14 cellular contexts compared by ENCODE assay signal in genomic region chr15:24823473-24823872, GRCh38.
DNase-seq lines count a peak whose midpoint lies in the region; ATAC-seq, FAIRE-seq and TF ChIP-seq lines count a peak whose summit lies in the region.
"Had no signal": no experiment of that assay in that cellular context is flagged by ENCODE, and none has a peak within 500 bp of the region (broad histone marks: within the 10 kb centered on the region; RNA-seq: fewer than 3 reads in every experiment).

No MANE protein-coding gene starts in this region.

- H3K27me3 ChIP-seq in astrocyte (ENCODE audit: insufficient read depth, low read length) (no peaks in the 10 kb centered on the region), hepatocyte (no peaks in the 10 kb centered on the region)
- H3K27me3 ChIP-seq: SJCRH30 had no signal

- H3K9me2 ChIP-seq in hepatocyte (replicated peaks; ENCODE audit: insufficient read depth), result no peaks in the 10 kb centered on the region

- H2AFZ ChIP-seq in astrocyte (ENCODE audit: low read depth, low read length), result no peak overlapping the region
- H2AFZ ChIP-seq in hepatocyte, result peak overlapping the region; percentile 64

- no peak overlapping the region for H3K9ac ChIP-seq in astrocyte (ENCODE audit: low read length)

- peak overlapping the region; percentile 54 for H3K4me2 ChIP-seq in astrocyte (ENCODE audit: low read length)
- H3K4me2 ChIP-seq in hepatocyte, result peak overlapping the region; percentile 69

- no peaks in the 10 kb centered on the region for H3K9me3 Mint-ChIP-seq in astrocyte (ENCODE audit: unreplicated experiment)
- peaks cover 16 to 25% of the 10 kb centered on the region in 2 donors for H3K9me3 Mint-ChIP-seq in stimulated activated naive CD8-positive, alpha-beta T cell treated with anti-CD3 and anti-CD28 coated beads, Interleukin-15, amount 100 ng/mL, for 72 hours

- H3K9me3 ChIP-seq in astrocyte (ENCODE audit: insufficient read depth, low read depth, low read length) (no peaks in the 10 kb centered on the region), hepatocyte (ENCODE audit: low read depth) (peaks cover 3% of the 10 kb centered on the region)
- H3K9me3 ChIP-seq: SJCRH30 had no signal

- H3K27ac ChIP-seq in astrocyte (ENCODE audit: low read depth, low read length) (no peak overlapping the region), hepatocyte (no peak overlapping the region)
- H3K27ac ChIP-seq: coronary artery, SJCRH30 had no signal

- DNase-seq in HPDE6-E6E7 (ENCODE audit: extremely low spot score), result peak; percentile 45
- DNase-seq in astrocyte (ENCODE audit: low read depth), result no peak
- peak; percentile 84 for DNase-seq in hepatocyte (ENCODE audit: low spot score)
- peak in 51 of 56 donors; percentile 2 to 79 (median 37) for DNase-seq in nucleus accumbens (lab: John Stamatoyannopoulos, UW)
- no peak for DNase-seq in activated naive CD4-positive, alpha-beta T cell treated with anti-CD3 and anti-CD28 coated beads, Interleukin-2, amount 50 U/mL, for 16 hours
- DNase-seq in stimulated activated naive CD8-positive, alpha-beta T cell treated with anti-CD3 and anti-CD28 coated beads, Interleukin-15, amount 100 ng/mL, for 72 hours, result no peak
- DNase-seq in activated CD4-positive, alpha-beta T cell treated with anti-CD3 and anti-CD28 coated beads for 4 hours, result no peak
- DNase-seq: activated CD4-positive, CD25-positive, alpha-beta regulatory T cell treated with anti-CD3 and anti-CD28 coated beads, Interleukin-2, amount 50 U/mL, for 72 hours; CD4-positive, alpha-beta memory T cell; Karpas-422; SJCRH30 had no signal

- H3K4me3 ChIP-seq in astrocyte (ENCODE audit: insufficient read depth, low read depth, low read length) (peak overlapping the region; percentile 20), hepatocyte (peak overlapping the region; percentile 19)
- H3K4me3 ChIP-seq: coronary artery, SJCRH30 had no signal

- no peaks in the 10 kb centered on the region for H3K27me3 Mint-ChIP-seq in astrocyte (ENCODE audit: low read depth, unreplicated experiment)
- H3K27me3 Mint-ChIP-seq in stimulated activated naive CD8-positive, alpha-beta T cell treated with anti-CD3 and anti-CD28 coated beads, Interleukin-15, amount 100 ng/mL, for 72 hours, result no peaks in the 10 kb centered on the region
- H3K27me3 Mint-ChIP-seq: CD4-positive, alpha-beta memory T cell had no signal

- H3K4me1 Mint-ChIP-seq in astrocyte (ENCODE audit: low read depth, unreplicated experiment), result no peaks in the 10 kb centered on the region
- H3K4me1 Mint-ChIP-seq in stimulated activated naive CD8-positive, alpha-beta T cell treated with anti-CD3 and anti-CD28 coated beads, Interleukin-15, amount 100 ng/mL, for 72 hours, result no peaks in the 10 kb centered on the region
- H3K4me1 Mint-ChIP-seq: CD4-positive, alpha-beta memory T cell had no signal

- peak overlapping the region; percentile 77 for H3K4me3 Mint-ChIP-seq in astrocyte (ENCODE audit: unreplicated experiment)
- no peak overlapping the region for H3K4me3 Mint-ChIP-seq in stimulated activated naive CD8-positive, alpha-beta T cell treated with anti-CD3 and anti-CD28 coated beads, Interleukin-15, amount 100 ng/mL, for 72 hours
- H3K4me3 Mint-ChIP-seq: CD4-positive, alpha-beta memory T cell had no signal

- ATAC-seq in stimulated activated naive CD8-positive, alpha-beta T cell treated with anti-CD3 and anti-CD28 coated beads, Interleukin-15, amount 100 ng/mL, for 72 hours, result no peak
- no peak for ATAC-seq in GM19023 (IDR thresholded peaks at IDR 0.05; ENCODE audit: unreplicated experiment)

- no peaks in the 10 kb centered on the region for H3K79me2 ChIP-seq in astrocyte (ENCODE audit: insufficient read depth, low read length)
- H3K79me2 ChIP-seq in hepatocyte, result no peaks in the 10 kb centered on the region

- H4K20me1 ChIP-seq in astrocyte (ENCODE audit: insufficient read depth, low read length) (no peaks in the 10 kb centered on the region), hepatocyte (ENCODE audit: insufficient read depth, poor library complexity, severe bottlenecking) (no peaks in the 10 kb centered on the region)

- H3K36me3 ChIP-seq in astrocyte (ENCODE audit: insufficient read depth, low read length) (no peaks in the 10 kb centered on the region), hepatocyte (replicated peaks; ENCODE audit: insufficient read depth, low read depth) (no peaks in the 10 kb centered on the region)
- H3K36me3 ChIP-seq: SJCRH30 had no signal

- H3K36me3 Mint-ChIP-seq in astrocyte (ENCODE audit: low read depth, unreplicated experiment), result no peaks in the 10 kb centered on the region
- H3K36me3 Mint-ChIP-seq: CD4-positive, alpha-beta memory T cell had no signal

- no peak overlapping the region for H3K27ac Mint-ChIP-seq in astrocyte (ENCODE audit: unreplicated experiment)
- no peak overlapping the region for H3K27ac Mint-ChIP-seq in stimulated activated naive CD8-positive, alpha-beta T cell treated with anti-CD3 and anti-CD28 coated beads, Interleukin-15, amount 100 ng/mL, for 72 hours
- H3K27ac Mint-ChIP-seq: activated T-helper 2 cell treated with anti-CD3 and anti-CD28 coated beads, Interferon-gamma antibody, Interleukin-2, Interleukin-4, amounts not matched to agents 10 μg/mL and 5 μg/mL and 100 μg/mL, durations not matched to agents 14 hours and 24 hours and 36 hours; CD4-positive, alpha-beta memory T cell had no signal

- FAIRE-seq in astrocyte (lab: Jason Lieb, UNC), result no peak

- TF ChIP-seq CTCF in astrocyte (IDR thresholded peaks at IDR 0.05; ENCODE audit: insufficient read depth, low read depth, low read length) (no peak), hepatocyte (IDR thresholded peaks at IDR 0.05; ENCODE audit: poor library complexity) (no peak)

- 39% methylated on average over 11 of the region's 11 CpGs for WGBS in hepatocyte (ENCODE audit: low lambda C conversion rate, missing lambda C conversion rate)

- H3K4me1 ChIP-seq in astrocyte (ENCODE audit: insufficient read depth, low read length) (no peaks in the 10 kb centered on the region), hepatocyte (ENCODE audit: insufficient read depth) (no peaks in the 10 kb centered on the region)
- H3K4me1 ChIP-seq: SJCRH30 had no signal

Comparison
In these comparisons a context has a peak if more than half of its experiments do, and no peak if none do; other contexts are left out.
1. DNase-seq: peak in HPDE6-E6E7 (single experiment), hepatocyte (single experiment) and nucleus accumbens (51 of 56); none in astrocyte (single experiment), activated naive CD4-positive, alpha-beta T cell treated with anti-CD3 and anti-CD28 coated beads, Interleukin-2, amount 50 U/mL, for 16 hours (single experiment), stimulated activated naive CD8-positive, alpha-beta T cell treated with anti-CD3 and anti-CD28 coated beads, Interleukin-15, amount 100 ng/mL, for 72 hours (0 of 2) and activated CD4-positive, alpha-beta T cell treated with anti-CD3 and anti-CD28 coated beads for 4 hours (0 of 2).